In genomic region chr1:152457561-152457960, GRCh38 we compare ENCODE assay signal across 7 cellular contexts. TPM values are rescaled to one million over a fixed set of nuclear protein-coding genes. Genes with fewer than 3 reads are reported as not detected.
"Had no signal": no experiment of that assay in that cellular context is flagged by ENCODE, and none has a peak within 500 bp of the region (broad histone marks: within the 10 kb centered on the region; RNA-seq: fewer than 3 reads in every experiment).

No MANE protein-coding gene starts in this region.

- H3K27ac Mint-ChIP-seq: GM23338, H9 had no signal

- H3K9me3 Mint-ChIP-seq: GM23338, IgD-negative memory B cell had no signal

- DNase-seq: H9, HCEC 1CT, KBM-7 had no signal

- H3K4me1 Mint-ChIP-seq: H9 had no signal

- H3K4me3 Mint-ChIP-seq: GM23338, H9 had no signal

RNA-seq across cellular contexts. Expression of gene CRNN, which starts 43.5 kb away (rescaled TPM):
- total RNA-seq: GM23338, H1, H9, HT-29 had no signal
- polyA plus RNA-seq: GM23338, H1, IgD-negative memory B cell had no signal

RNA-seq across cellular contexts. Expression of gene LCE5A, which starts 53.0 kb away (rescaled TPM):
- total RNA-seq: GM23338, H1, H9, HT-29 had no signal
- polyA plus RNA-seq: GM23338, H1, IgD-negative memory B cell had no signal

RNA-seq across cellular contexts. Expression of gene CRCT1, which starts 56.7 kb away (rescaled TPM):
- total RNA-seq: GM23338, H1, H9 had no signal
- polyA plus RNA-seq: GM23338, H1, IgD-negative memory B cell had no signal
